In the genomic region with DNA sequence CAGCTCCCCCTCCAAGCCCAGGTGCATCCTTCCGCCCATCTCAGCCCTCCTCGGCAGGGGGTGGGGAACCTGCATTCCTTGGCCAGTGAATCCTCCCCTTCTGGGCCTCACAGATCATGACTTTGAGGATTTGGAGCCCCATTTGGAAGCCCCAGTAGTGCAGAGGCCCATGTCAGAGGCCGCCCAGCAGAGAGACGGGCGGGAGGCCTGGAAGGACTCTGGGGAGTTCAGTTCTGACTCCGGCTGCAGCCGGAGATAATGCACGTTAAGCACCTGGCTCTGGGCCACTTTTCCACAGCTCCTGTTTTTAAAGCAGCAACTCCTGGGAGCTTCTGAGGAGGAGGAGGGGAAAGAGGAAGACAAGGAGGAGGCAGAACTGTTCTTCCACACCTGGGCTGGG, we compare ENCODE assay signal across 11 cellular contexts. TPM values are rescaled to one million over a fixed set of nuclear protein-coding genes. Genes with fewer than 3 reads are reported as not detected.
DNase-seq lines count a peak whose midpoint lies in the region; ATAC-seq and TF ChIP-seq lines count a peak whose summit lies in the region.
"Had no signal": no experiment of that assay in that cellular context is flagged by ENCODE, and none has a peak within 500 bp of the region (broad histone marks: within the 10 kb centered on the region; RNA-seq: fewer than 3 reads in every experiment).

No MANE protein-coding gene starts in this region.

- no peaks in the 10 kb centered on the region for H3K9me3 ChIP-seq in ovary

- H3K4me1 ChIP-seq in ovary (ENCODE audit: insufficient read depth): peaks cover 38% of the 10 kb centered on the region

- POLR2A ChIA-PET in activated CD4-positive, alpha-beta T cell treated with anti-CD3 and anti-CD28 coated beads, Interleukin-2, amount 10 ng/mL, durations not matched to agents 7 days and 5 days (lab: Charles Lee): no interaction called here

- H3K27ac Mint-ChIP-seq in activated CD4-positive, alpha-beta T cell treated with anti-CD3 and anti-CD28 coated beads, Interleukin-2, amount 10 ng/mL, durations not matched to agents 7 days and 5 days: no peak overlapping the region

- intact Hi-C loops in ovary (cut with DNase I): no loop called here

- no peaks in the 10 kb centered on the region for H3K36me3 ChIP-seq in ovary

- H3K27me3 Mint-ChIP-seq in activated CD4-positive, alpha-beta T cell treated with anti-CD3 and anti-CD28 coated beads, Interleukin-2, amount 10 ng/mL, durations not matched to agents 7 days and 5 days: peaks cover 45% of the 10 kb centered on the region

- H3K36me3 Mint-ChIP-seq in activated CD4-positive, alpha-beta T cell treated with anti-CD3 and anti-CD28 coated beads, Interleukin-2, amount 10 ng/mL, durations not matched to agents 7 days and 5 days (ENCODE audit: low read depth): no peaks in the 10 kb centered on the region

- no peak overlapping the region for H3K4me3 Mint-ChIP-seq in activated CD4-positive, alpha-beta T cell treated with anti-CD3 and anti-CD28 coated beads, Interleukin-2, amount 10 ng/mL, durations not matched to agents 7 days and 5 days

- TF ChIP-seq EP300 in ovary (IDR thresholded peaks at IDR 0.05): no peak

- 8 to 11% (median 8%) methylated on average over 8 of the region's 8 CpGs for WGBS in ovary, 3 donors

- H3K9me3 Mint-ChIP-seq in activated CD4-positive, alpha-beta T cell treated with anti-CD3 and anti-CD28 coated beads, Interleukin-2, amount 10 ng/mL, durations not matched to agents 7 days and 5 days: no peaks in the 10 kb centered on the region

- CTCF ChIA-PET in activated CD4-positive, alpha-beta T cell treated with anti-CD3 and anti-CD28 coated beads, Interleukin-2, amount 10 ng/mL, durations not matched to agents 7 days and 5 days (lab: Charles Lee): interaction anchor here (0.7 to 1.4 kb wide), 3 partner anchors 11 to 312 kb away, joined by 3 to 4 read pairs (median 4); no protein-coding TSS in a partner anchor

- no peak for ATAC-seq in GM19023 (IDR thresholded peaks at IDR 0.05; ENCODE audit: unreplicated experiment)

- no peak overlapping the region for H3K27ac ChIP-seq in ovary

- H3K4me1 Mint-ChIP-seq in activated CD4-positive, alpha-beta T cell treated with anti-CD3 and anti-CD28 coated beads, Interleukin-2, amount 10 ng/mL, durations not matched to agents 7 days and 5 days: no peaks in the 10 kb centered on the region

- TF ChIP-seq CTCF in fibroblast of mammary gland (conservative IDR thresholded peaks at IDR 0.05; ENCODE audit: control insufficient read depth, insufficient read depth, low read depth, low read length) (no peak), ovary (IDR thresholded peaks at IDR 0.05) (no peak)

- DNase-seq in DMS79 (lab: John Stamatoyannopoulos, UW) (peak; percentile 42), NCI-H2227 (lab: John Stamatoyannopoulos, UW; ENCODE audit: unreplicated experiment) (peak; percentile 45), fibroblast of mammary gland (ENCODE audit: low read depth) (peak; percentile 73), ovary (peak; percentile 85 to 91 (median 90)), T1000 (lab: John Stamatoyannopoulos, UW) (no peak), midbrain (lab: John Stamatoyannopoulos, UW) (no peak)
- DNase-seq in activated CD4-positive, alpha-beta T cell treated with anti-CD3 and anti-CD28 coated beads, Interleukin-2, amount 10 ng/mL, durations not matched to agents 7 days and 5 days: no peak
- DNase-seq: activated CD4-positive, CD25-positive, alpha-beta regulatory T cell treated with anti-CD3 and anti-CD28 coated beads, Interleukin-2, amount 50 U/mL, for 72 hours; amygdala had no signal

- no peak overlapping the region for H3K4me3 ChIP-seq in fibroblast of mammary gland (ENCODE audit: control insufficient read depth, low read depth, low read length)
- no peak overlapping the region for H3K4me3 ChIP-seq in ovary
- H3K4me3 ChIP-seq: skin epidermis had no signal

- no peak for TF ChIP-seq POLR2A in ovary (IDR thresholded peaks at IDR 0.05)

- H3K27me3 ChIP-seq in ovary: no peaks in the 10 kb centered on the region

RNA-seq across cellular contexts. Expression of a gene that starts 14.9 kb away (rescaled TPM):
- total RNA-seq in ovary: 10 to 100 TPM; 10.7 to 37.7 (median 29.6) TPM
- polyA plus RNA-seq in ovary: 10 to 100 TPM in 1 of 2 donors, 1 to 10 TPM in 1; 9.4 to 37.3 TPM
- total RNA-seq in activated CD4-positive, alpha-beta T cell treated with anti-CD3 and anti-CD28 coated beads, Interleukin-2, amount 10 ng/mL, durations not matched to agents 7 days and 5 days: under 1 TPM; 0.10 to 0.12 TPM

Comparison
In these comparisons a context has a peak if more than half of its experiments do, and no peak if none do; other contexts are left out.
1. DNase-seq: peak in DMS79 (single experiment), NCI-H2227 (single experiment), fibroblast of mammary gland (single experiment) and ovary (5 of 5); none in T1000 (single experiment), midbrain (single experiment) and activated CD4-positive, alpha-beta T cell treated with anti-CD3 and anti-CD28 coated beads, Interleukin-2, amount 10 ng/mL, durations not matched to agents 7 days and 5 days (single experiment).
2. RNA of a gene that starts 14.9 kb away (total RNA-seq): 10.7 to 37.7 TPM in ovary; 0.10 to 0.12 TPM in activated CD4-positive, alpha-beta T cell treated with anti-CD3 and anti-CD28 coated beads, Interleukin-2, amount 10 ng/mL, durations not matched to agents 7 days and 5 days; every median in the first group is over 10 times any median in the second.